9 cellular contexts compared by ENCODE assay signal in genomic region chr7:37832194-37832593, GRCh38. TPM values are rescaled to one million over a fixed set of nuclear protein-coding genes. Genes with fewer than 3 reads are reported as not detected.
DNase-seq lines count a peak whose midpoint lies in the region; ATAC-seq and TF ChIP-seq lines count a peak whose summit lies in the region.
"Had no signal": no experiment of that assay in that cellular context is flagged by ENCODE, and none has a peak within 500 bp of the region (broad histone marks: within the 10 kb centered on the region; RNA-seq: fewer than 3 reads in every experiment).

No MANE protein-coding gene starts in this region.

- TF ChIP-seq CTCF in GM12874 (IDR thresholded peaks at IDR 0.05; ENCODE audit: insufficient read depth, low read depth, low read length) (peak; percentile 72), body of pancreas (IDR thresholded peaks at IDR 0.05) (peak in 2 of 7 experiments; percentile 15 to 24)

- WGBS in body of pancreas, 2 donors, result 5 to 8% methylated on average over 4 of the region's 4 CpGs

- H3K9me3 ChIP-seq in body of pancreas, result no peaks in the 10 kb centered on the region

- H3K27ac ChIP-seq in body of pancreas, result no peak overlapping the region
- H3K27ac ChIP-seq: KMS-11 had no signal

- DNase-seq in MV-4-11 (lab: John Stamatoyannopoulos, UW) (peak; percentile 80), body of pancreas (peak; percentile 30 to 71 (median 50)), middle frontal gyrus (ENCODE audit: extremely low spot score, low spot score) (peak; percentile 56), dedifferentiated amniotic fluid mesenchymal stem cell (ENCODE audit: extremely low spot score) (no peak)
- DNase-seq in activated T-cell treated with anti-CD3 and anti-CD28 coated beads, Interleukin-2, amount 50 U/mL, for 1 hour, result no peak
- DNase-seq in stimulated activated CD4-positive, alpha-beta T cell treated with anti-CD3 and anti-CD28 coated beads, Interleukin-12 subunit alpha, Interleukin-12 subunit beta, amount 100 ng/mL, for 4 hours, result no peak

- H3K36me3 ChIP-seq in body of pancreas (replicated peaks in 1 of 2; ENCODE audit: insufficient read depth in 1 of 2, low read depth in 2 of 2), result no peaks in the 10 kb centered on the region

- intact Hi-C loops in body of pancreas (cut with DNase I), result no loop called here

- H3K27me3 ChIP-seq in body of pancreas, result no peaks in the 10 kb centered on the region

- ATAC-seq in GM21737 (IDR thresholded peaks at IDR 0.05; ENCODE audit: unreplicated experiment) (peak; percentile 87), body of pancreas (no peak)

- no peak for TF ChIP-seq POLR2A in body of pancreas (IDR thresholded peaks at IDR 0.05)

- H3K4me1 ChIP-seq in body of pancreas, result peaks cover 3% of the 10 kb centered on the region

- no peak overlapping the region for H3K4me3 ChIP-seq in body of pancreas

RNA-seq across cellular contexts. Expression of gene NME8, which starts 16.2 kb away (rescaled TPM):
- not detected for total RNA-seq in body of pancreas

Comparison
In these comparisons a context has a peak if more than half of its experiments do, and no peak if none do; other contexts are left out.
1. DNase-seq: peak in MV-4-11 (single experiment), body of pancreas (4 of 4) and middle frontal gyrus (single experiment); none in activated T-cell treated with anti-CD3 and anti-CD28 coated beads, Interleukin-2, amount 50 U/mL, for 1 hour (single experiment), dedifferentiated amniotic fluid mesenchymal stem cell (single experiment) and stimulated activated CD4-positive, alpha-beta T cell treated with anti-CD3 and anti-CD28 coated beads, Interleukin-12 subunit alpha, Interleukin-12 subunit beta, amount 100 ng/mL, for 4 hours (single experiment).